Comparison of ENCODE assay signal across 2 cellular contexts in genomic region chr19:2357279-2358206, GRCh38.
A peak's percentile ranks its signal among the peaks of the same experiment; 100 is the strongest.
TF ChIP-seq lines count a peak whose summit lies in the region.

No MANE protein-coding gene starts in this region.

TF ChIP-seq in GM12891, 5 proteins besides CTCF, POLR2A, EP300 and RAD21:
- TF ChIP-seq SPI1 (IDR thresholded peaks at IDR 0.05; ENCODE audit: low read depth, low read length) (no peak), PAX5 (IDR thresholded peaks at IDR 0.05; ENCODE audit: insufficient read depth, low read length, severe bottlenecking) (no peak), POLR2AphosphoS5 (IDR thresholded peaks at IDR 0.05; ENCODE audit: low read depth, low read length) (no peak), POU2F2 (IDR thresholded peaks at IDR 0.05; ENCODE audit: low read depth, low read length) (no peak)

TF ChIP-seq in K562, 482 proteins besides CTCF, POLR2A, EP300 and RAD21:
- TF ChIP-seq EGR1 (conservative IDR thresholded peaks at IDR 0.05) (peak; percentile 30), HES1 (IDR thresholded peaks at IDR 0.05; ENCODE audit: low read depth) (no peak)
